In genomic region chr10:89553064-89553734, GRCh38 we compare ENCODE assay signal across 11 cellular contexts. TPM values are rescaled to one million over a fixed set of nuclear protein-coding genes. Genes with fewer than 3 reads are reported as not detected.
DNase-seq lines count a peak whose midpoint lies in the region; ATAC-seq, FAIRE-seq and TF ChIP-seq lines count a peak whose summit lies in the region.
"Had no signal": no experiment of that assay in that cellular context is flagged by ENCODE, and none has a peak within 500 bp of the region (broad histone marks: within the 10 kb centered on the region; RNA-seq: fewer than 3 reads in every experiment).

No MANE protein-coding gene starts in this region.

- no peaks in the 10 kb centered on the region for H3K9me1 ChIP-seq in keratinocyte (ENCODE audit: control insufficient read depth, extremely low read depth, insufficient read depth, low read length)

- no peaks in the 10 kb centered on the region for H3K27me3 Mint-ChIP-seq in MCF 10A (ENCODE audit: insufficient read depth, unreplicated experiment)
- H3K27me3 Mint-ChIP-seq in activated CD8-positive, alpha-beta T cell treated with anti-CD3 and anti-CD28 coated beads for 36 hours: peaks cover 5% of the 10 kb centered on the region

- H3K36me3 ChIP-seq in breast epithelium: no peaks in the 10 kb centered on the region
- no peaks in the 10 kb centered on the region for H3K36me3 ChIP-seq in brain microvascular endothelial cell (replicated peaks)
- no peaks in the 10 kb centered on the region for H3K36me3 ChIP-seq in keratinocyte (ENCODE audit: control insufficient read depth in 2 of 2, extremely low read depth in 1 of 2, insufficient read depth in 2 of 2, low read length in 2 of 2)
- H3K36me3 ChIP-seq in kidney (ENCODE audit: control insufficient read depth in 1 of 2, insufficient read depth in 2 of 2, low read length in 2 of 2): no peaks in the 10 kb centered on the region

- no peaks in the 10 kb centered on the region for H3K36me3 Mint-ChIP-seq in MCF 10A (ENCODE audit: insufficient read depth, unreplicated experiment)
- no peaks in the 10 kb centered on the region for H3K36me3 Mint-ChIP-seq in activated CD8-positive, alpha-beta T cell treated with anti-CD3 and anti-CD28 coated beads for 36 hours (ENCODE audit: low read depth)

- TF ChIP-seq POLR2A in breast epithelium (IDR thresholded peaks at IDR 0.05): no peak

- intact Hi-C loops in MCF 10A (cut with micrococcal nuclease) (no loop called here), breast epithelium (cut with DNase I; ENCODE audit: low total_unique reads) (loop anchor here (5.0 kb wide), 1 partner anchor 126 kb away; no protein-coding TSS in a partner anchor), kidney (cut with DNase I) (no loop called here)
- intact Hi-C loops in activated CD8-positive, alpha-beta T cell treated with anti-CD3 and anti-CD28 coated beads for 36 hours (cut with micrococcal nuclease): no loop called here

- no peaks in the 10 kb centered on the region for H3K9me3 Mint-ChIP-seq in MCF 10A (ENCODE audit: unreplicated experiment)
- no peaks in the 10 kb centered on the region for H3K9me3 Mint-ChIP-seq in activated CD8-positive, alpha-beta T cell treated with anti-CD3 and anti-CD28 coated beads for 36 hours

- in situ Hi-C loops in brain microvascular endothelial cell (cut with HindIII; ENCODE audit: low pct_ligation_motif_present, low sequenced_read_pairs): no loop called here

- DNase-seq in MCF 10A (ENCODE audit: unreplicated experiment) (peak; percentile 84), breast epithelium (ENCODE audit: low spot score in 2 of 2) (no peak), brain microvascular endothelial cell (peak; percentile 84), keratinocyte (ENCODE audit: low read depth, low spot score) (peak; percentile 82), activated T-cell treated with anti-CD3 and anti-CD28 coated beads for 4 hours (no peak), NCI-H2171 (lab: John Stamatoyannopoulos, UW) (no peak), kidney (no peak)
- no peak for DNase-seq in activated CD8-positive, alpha-beta T cell treated with anti-CD3 and anti-CD28 coated beads for 36 hours
- DNase-seq: activated naive CD4-positive, alpha-beta T cell treated with anti-CD3 and anti-CD28 coated beads, Interleukin-2, amount 50 U/mL, for 16 hours; NCI-H1092 treated with DMSO at 0.1 percent for 48 hours had no signal

- no TSS peak for BruUV-seq in MCF 10A (replicated peaks; lab: Mats Ljungman, UMichigan)

- H4K20me1 ChIP-seq in keratinocyte (ENCODE audit: control insufficient read depth, extremely low read depth, insufficient read depth, low read length): no peaks in the 10 kb centered on the region

- H3K27ac Mint-ChIP-seq in MCF 10A (ENCODE audit: low read depth, unreplicated experiment): peak overlapping the region; percentile 90
- no peak overlapping the region for H3K27ac Mint-ChIP-seq in activated CD8-positive, alpha-beta T cell treated with anti-CD3 and anti-CD28 coated beads for 36 hours

- H3K4me1 ChIP-seq in breast epithelium: no peaks in the 10 kb centered on the region
- peaks cover 22% of the 10 kb centered on the region for H3K4me1 ChIP-seq in keratinocyte (ENCODE audit: control insufficient read depth, extremely low read depth, insufficient read depth, low read length)
- H3K4me1 ChIP-seq in kidney (ENCODE audit: control insufficient read depth in 1 of 2, insufficient read depth in 1 of 2, low read depth in 1 of 2, low read length in 2 of 2): peaks cover 0 to 12% of the 10 kb centered on the region in 2 donors

- H3K27ac ChIP-seq in breast epithelium (no peak overlapping the region), brain microvascular endothelial cell (peak overlapping the region; percentile 55), keratinocyte (ENCODE audit: control insufficient read depth, insufficient read depth, low read length) (peak overlapping the region; percentile 31), kidney (ENCODE audit: low read depth in 2 of 2, low read length in 2 of 2) (no peak overlapping the region)
- H3K27ac ChIP-seq: 22Rv1 had no signal

- H3K4me3 ChIP-seq in breast epithelium (no peak overlapping the region), brain microvascular endothelial cell (ENCODE audit: low read depth, low read length) (no peak overlapping the region), keratinocyte (ENCODE audit: control insufficient read depth in 2 of 3, extremely low read depth in 1 of 3, insufficient read depth in 2 of 3, low read depth in 1 of 3, low read length in 3 of 3) (no peak overlapping the region), kidney (ENCODE audit: low read length in 2 of 2) (no peak overlapping the region)

- H3K27me3 ChIP-seq in breast epithelium: no peaks in the 10 kb centered on the region
- no peaks in the 10 kb centered on the region for H3K27me3 ChIP-seq in brain microvascular endothelial cell (replicated peaks)
- H3K27me3 ChIP-seq in keratinocyte (ENCODE audit: control insufficient read depth, extremely low read depth, insufficient read depth, low read length): no peaks in the 10 kb centered on the region

- POLR2A ChIA-PET in MCF 10A (lab: Yijun Ruan, JAX): interaction anchor here (0.8 to 6.9 kb wide), 16 partner anchors 9 to 302 kb away, joined by 3 to 48 read pairs (median 4); partner anchors contain the start of gene LIPA
- POLR2A ChIA-PET in activated CD8-positive, alpha-beta T cell treated with anti-CD3 and anti-CD28 coated beads for 36 hours (lab: Charles Lee): no interaction called here

- peaks cover 47% of the 10 kb centered on the region for H3K4me1 Mint-ChIP-seq in MCF 10A (ENCODE audit: insufficient read depth, unreplicated experiment)
- no peaks in the 10 kb centered on the region for H3K4me1 Mint-ChIP-seq in activated CD8-positive, alpha-beta T cell treated with anti-CD3 and anti-CD28 coated beads for 36 hours (ENCODE audit: low read depth)

- peak overlapping the region; percentile 42 for H3K4me2 ChIP-seq in keratinocyte (ENCODE audit: control insufficient read depth, extremely low read depth, insufficient read depth, low read depth, low read length)

- H2AFZ ChIP-seq in keratinocyte (ENCODE audit: control insufficient read depth, low read length): no peak overlapping the region

- FAIRE-seq in keratinocyte (lab: Jason Lieb, UNC) (peak; percentile 93), kidney (lab: Jason Lieb, UNC) (no peak)

- H3K9ac ChIP-seq in keratinocyte (ENCODE audit: control insufficient read depth, extremely low read depth, insufficient read depth, low read length) (no peak overlapping the region), kidney (ENCODE audit: low read length in 2 of 2) (no peak overlapping the region)

- no peaks in the 10 kb centered on the region for H3K79me2 ChIP-seq in keratinocyte (ENCODE audit: control insufficient read depth, insufficient read depth, low read length)

- CTCF ChIA-PET in MCF 10A (lab: Yijun Ruan, JAX): interaction anchor here (0.7 to 4.9 kb wide), 5 partner anchors 9 to 135 kb away, joined by 3 to 28 read pairs (median 3); no protein-coding TSS in a partner anchor
- CTCF ChIA-PET in activated CD8-positive, alpha-beta T cell treated with anti-CD3 and anti-CD28 coated beads for 36 hours (lab: Charles Lee): interaction anchor here (0.6 kb wide), 1 partner anchor 25 kb away, joined by 3 read pairs; no protein-coding TSS in a partner anchor

- ATAC-seq in activated CD8-positive, alpha-beta T cell treated with anti-CD3 and anti-CD28 coated beads for 36 hours: no peak

- dilution Hi-C loops in keratinocyte (cut with MboI; ENCODE audit: extremely low pct_ligation_motif_present, low sequenced_read_pairs): no loop called here

- H3K4me3 Mint-ChIP-seq in MCF 10A (ENCODE audit: unreplicated experiment): no peak overlapping the region
- no peak overlapping the region for H3K4me3 Mint-ChIP-seq in activated CD8-positive, alpha-beta T cell treated with anti-CD3 and anti-CD28 coated beads for 36 hours

- TF ChIP-seq CTCF in MCF 10A (IDR thresholded peaks at IDR 0.05; ENCODE audit: unreplicated experiment) (no peak), breast epithelium (IDR thresholded peaks at IDR 0.05) (no peak), brain microvascular endothelial cell (IDR thresholded peaks at IDR 0.05; ENCODE audit: low read depth, low read length, missing control alignments) (no peak), keratinocyte (optimal IDR thresholded peaks at IDR 0.05 in 1 of 3, IDR thresholded peaks at IDR 0.05 in 1 of 3, conservative IDR thresholded peaks at IDR 0.05 in 1 of 3; ENCODE audit: extremely low read depth in 1 of 3, insufficient read depth in 2 of 3, low read length in 3 of 3) (no peak), kidney (IDR thresholded peaks at IDR 0.05; ENCODE audit: borderline replicate concordance, extremely low read depth, insufficient read depth) (no peak)
- no peak for TF ChIP-seq CTCF in activated CD8-positive, alpha-beta T cell treated with anti-CD3 and anti-CD28 coated beads for 36 hours (IDR thresholded peaks at IDR 0.05)

- H3K9me3 ChIP-seq in breast epithelium (no peaks in the 10 kb centered on the region), keratinocyte (ENCODE audit: control insufficient read depth, low read depth, low read length) (no peaks in the 10 kb centered on the region), kidney (ENCODE audit: control insufficient read depth in 1 of 2, low read length in 2 of 2) (no peaks in the 10 kb centered on the region)

RNA-seq across cellular contexts. Expression of gene SLC16A12, which starts 17.8 kb away (rescaled TPM):
- total RNA-seq in MCF 10A (2022) (0.09 and 0.10 TPM in 2 replicates), breast epithelium (1 to 10 TPM; 2.6 to 4.8 (median 3.4) TPM), kidney (38.8 TPM)
- polyA plus RNA-seq in keratinocyte (0.09 to 0.10 TPM (median 0.10 TPM) in 3 replicates), kidney (ENCODE audit: insufficient read depth, low read depth, low replicate concordance) (19.0 TPM)
- not detected for polyA plus RNA-seq in keratinocyte (2011; ENCODE audit: low read depth)
- polyA plus RNA-seq in keratinocyte (2011; cell fraction: cytosol; rRNA removed): 0.03 and 0.05 TPM in 2 replicates
- 0.10 and 0.17 TPM in 2 replicates for polyA plus RNA-seq in keratinocyte (2011; cell fraction: nucleus; rRNA removed)
- 0.02 TPM in 1 of 2 replicates, not detected in the other for polyA plus RNA-seq in keratinocyte (2012; ENCODE audit: low replicate concordance)
- polyA minus RNA-seq in keratinocyte: 0.16 to 0.26 TPM in 2 of 3 replicates, not detected in the other
- not detected for polyA minus RNA-seq in keratinocyte (2011; cell fraction: cytosol; rRNA and poly(A)+ RNA removed)
- 0.23 TPM in 1 of 2 replicates, not detected in the other for polyA minus RNA-seq in keratinocyte (2011; cell fraction: nucleus; rRNA and poly(A)+ RNA removed)
- not detected for total RNA-seq in activated CD8-positive, alpha-beta T cell treated with anti-CD3 and anti-CD28 coated beads for 36 hours

Comparison
In these comparisons a context has a peak if more than half of its experiments do, and no peak if none do; other contexts are left out.
1. DNase-seq: peak in MCF 10A (single experiment), brain microvascular endothelial cell (single experiment) and keratinocyte (single experiment); none in breast epithelium (0 of 2), activated T-cell treated with anti-CD3 and anti-CD28 coated beads for 4 hours (single experiment), activated CD8-positive, alpha-beta T cell treated with anti-CD3 and anti-CD28 coated beads for 36 hours (single experiment), NCI-H2171 (single experiment) and kidney (single experiment).
2. H3K27ac ChIP-seq: peak in brain microvascular endothelial cell (single experiment) and keratinocyte (single experiment); none in breast epithelium (0 of 2) and kidney (0 of 2).